9 cellular contexts compared by ENCODE assay signal in the genomic region with DNA sequence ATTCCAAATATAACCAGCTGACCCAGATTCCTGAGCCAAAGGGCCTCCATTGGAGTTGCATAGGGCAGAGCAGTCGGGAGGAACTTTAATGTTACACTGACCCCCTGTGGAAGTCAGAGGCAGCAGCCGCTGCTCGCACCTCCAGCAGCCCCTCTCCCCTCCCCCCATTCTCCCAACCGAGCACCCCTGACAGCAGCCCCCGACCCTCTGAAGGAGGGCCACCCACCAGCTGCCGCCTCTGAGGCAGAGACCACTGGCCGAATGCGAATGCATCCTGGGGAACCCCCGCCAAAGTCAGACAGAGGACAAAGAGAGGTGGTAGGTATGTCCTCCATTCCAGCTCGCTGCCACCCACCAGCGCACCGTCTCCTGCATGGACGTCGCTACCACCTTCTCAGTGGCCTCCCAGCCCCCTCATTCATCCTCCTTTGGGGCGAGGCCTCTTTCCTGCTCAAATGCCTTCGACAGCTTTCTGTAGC.
A peak's percentile ranks its signal among the peaks of the same experiment; 100 is the strongest.
DNase-seq lines count a peak whose midpoint lies in the region; ATAC-seq, FAIRE-seq and TF ChIP-seq lines count a peak whose summit lies in the region.
"Had no signal": no experiment of that assay in that cellular context is flagged by ENCODE, and none has a peak within 500 bp of the region (broad histone marks: within the 10 kb centered on the region; RNA-seq: fewer than 3 reads in every experiment).

No MANE protein-coding gene starts in this region.

- TF ChIP-seq RAD21 in GM12878 (IDR thresholded peaks at IDR 0.05; ENCODE audit: insufficient read depth, low read depth, low read length): peak; percentile 62

- H3K27ac ChIP-seq in GM12878 (ENCODE audit: control insufficient read depth, insufficient read depth): no peak overlapping the region
- no peak overlapping the region for H3K27ac ChIP-seq in tibial nerve

- no peak overlapping the region for H3K4me2 ChIP-seq in GM12878 (ENCODE audit: control insufficient read depth, insufficient read depth)

- H3K36me3 ChIP-seq in BE2C (no peaks in the 10 kb centered on the region), GM12878 (ENCODE audit: control insufficient read depth in 2 of 2, insufficient read depth in 2 of 2, low read length in 1 of 2) (no peaks in the 10 kb centered on the region), tibial nerve (no peaks in the 10 kb centered on the region)

- ATAC-seq in GM18868 (IDR thresholded peaks at IDR 0.05; ENCODE audit: unreplicated experiment) (peak; percentile 75), GM12878 (peak; percentile 86), HG02588 (IDR thresholded peaks at IDR 0.05; ENCODE audit: unreplicated experiment) (no peak), GM19395 (IDR thresholded peaks at IDR 0.05; ENCODE audit: unreplicated experiment) (no peak)

- TF ChIP-seq POLR2A in GM12878 (IDR thresholded peaks at IDR 0.05; ENCODE audit: low read depth, low read length) (no peak), tibial nerve (IDR thresholded peaks at IDR 0.05) (no peak)

- DNase-seq in BE2C (peak; percentile 72), NCI-H2029 treated with DMSO at 0.1 percent for 48 hours (lab: John Stamatoyannopoulos, UW) (peak; percentile 36), GM12878 (ENCODE audit: low read depth, low spot score) (no peak), iris pigment epithelial cell (ENCODE audit: low read depth) (peak; percentile 50), tibial nerve (ENCODE audit: low spot score in 2 of 2) (no peak)
- DNase-seq: naive B cell had no signal

- H3K27me3 ChIP-seq in BE2C (no peaks in the 10 kb centered on the region), GM12878 (replicated peaks in 1 of 2; ENCODE audit: control insufficient read depth in 2 of 2, insufficient read depth in 2 of 2, low read length in 1 of 2) (no peaks in the 10 kb centered on the region; a peak in 1 of 4 replicates), tibial nerve (no peaks in the 10 kb centered on the region)

- intact Hi-C loops in GM12878 (cut with micrococcal nuclease; ENCODE audit: unreplicated experiment): loop anchor here (1.0 to 5.0 kb wide), 3 partner anchors 386 to 972 kb away; no protein-coding TSS in a partner anchor

- no peaks in the 10 kb centered on the region for H4K20me1 ChIP-seq in GM12878 (ENCODE audit: control insufficient read depth, insufficient read depth)

- BruUV-seq in GM12878 (replicated peaks; lab: Mats Ljungman, UMichigan): no TSS peak

- TF ChIP-seq EP300 in GM12878 (IDR thresholded peaks at IDR 0.05; ENCODE audit: borderline replicate concordance in 1 of 2, control insufficient read depth in 1 of 2, low read depth in 2 of 2, low read length in 2 of 2): no peak
- TF ChIP-seq EP300 in tibial nerve (IDR thresholded peaks at IDR 0.05): no peak

- RAD21 ChIA-PET in GM12878 (lab: Charles Lee; ENCODE audit: unreplicated experiment): no interaction called here

- H3K9me3 ChIP-seq in BE2C: no peaks in the 10 kb centered on the region
- no peaks in the 10 kb centered on the region for H3K9me3 ChIP-seq in GM12878 (replicated peaks; ENCODE audit: control insufficient read depth, insufficient read depth, low read length)
- no peaks in the 10 kb centered on the region for H3K9me3 ChIP-seq in tibial nerve

- CTCF ChIA-PET in GM12878 (lab: Yijun Ruan, JAX): interaction anchor here (0.6 to 0.9 kb wide), 2 partner anchors 10 to 40 kb away, joined by 3 read pairs; no protein-coding TSS in a partner anchor

- in situ Hi-C loops in GM12878 (cut with MboI): no loop called here

- no peaks in the 10 kb centered on the region for H3K79me2 ChIP-seq in GM12878 (ENCODE audit: control insufficient read depth, insufficient read depth, low read length)

- H3K9ac ChIP-seq in GM12878 (ENCODE audit: control insufficient read depth, insufficient read depth, low read length): no peak overlapping the region

- FAIRE-seq in GM12878 (lab: Jason Lieb, UNC): no peak

- POLR2A ChIA-PET in GM12878 (lab: Charles Lee): no interaction called here

- peaks cover 6% of the 10 kb centered on the region; the same call in 1 of the 2 replicates for H3K4me1 ChIP-seq in BE2C
- no peaks in the 10 kb centered on the region for H3K4me1 ChIP-seq in GM12878 (ENCODE audit: control insufficient read depth, insufficient read depth, low read length)
- H3K4me1 ChIP-seq in tibial nerve: no peaks in the 10 kb centered on the region

- no peak overlapping the region for H2AFZ ChIP-seq in GM12878 (ENCODE audit: control insufficient read depth, low read depth, low read length)

- SMC1A ChIA-PET in GM12878 (lab: Charles Lee; ENCODE audit: uncharacterized antibody, unreplicated experiment): no interaction called here

- WGBS in GM12878 (ENCODE audit: insufficient coverage, insufficient replicate concordance, low lambda C conversion rate, missing lambda C conversion rate): 29% methylated on average over 13 of the region's 16 CpGs
- WGBS in tibial nerve, 2 donors: 19 to 20% methylated on average over 15 to 16 of the region's 16 CpGs

- TF ChIP-seq CTCF in BE2C (IDR thresholded peaks at IDR 0.05; ENCODE audit: low read depth, low read length) (peak; percentile 81), GM12878 (IDR thresholded peaks at IDR 0.05 in 2 of 3, conservative IDR thresholded peaks at IDR 0.05 in 1 of 3; ENCODE audit: control insufficient read depth in 2 of 3, extremely low read depth in 1 of 3, insufficient read depth in 1 of 3, low read depth in 3 of 3, low read length in 3 of 3) (peak; percentile 48 to 68 (median 54); a peak in 5 of 6 replicates), tibial nerve (IDR thresholded peaks at IDR 0.05) (peak in 3 of 5 experiments; percentile 10 to 32 (median 16))

- H3K4me3 ChIP-seq in BE2C (ENCODE audit: low read depth, low read length): peak overlapping the region; percentile 33; the same call in 1 of the 2 replicates
- H3K4me3 ChIP-seq in GM12878: no peak overlapping the region
- H3K4me3 ChIP-seq in tibial nerve: no peak overlapping the region

TF ChIP-seq in GM12878, 131 proteins besides CTCF, POLR2A, EP300 and RAD21:
- TF ChIP-seq CHD2 (IDR thresholded peaks at IDR 0.05; ENCODE audit: borderline replicate concordance, low read depth, low read length) (no peak), CBX5 (IDR thresholded peaks at IDR 0.05; ENCODE audit: low read depth) (no peak), YY1 (IDR thresholded peaks at IDR 0.05; ENCODE audit: low read depth, low read length) (peak; percentile 29; the same call in 1 of the 2 replicates), SMC3 (IDR thresholded peaks at IDR 0.05; ENCODE audit: borderline replicate concordance, low read length) (peak; percentile 48; the same call in 1 of the 2 replicates)

Comparison
In these comparisons a context has a peak if more than half of its experiments do, and no peak if none do; other contexts are left out.
1. DNase-seq: peak in BE2C (single experiment), NCI-H2029 treated with DMSO at 0.1 percent for 48 hours (single experiment) and iris pigment epithelial cell (single experiment); none in GM12878 (single experiment) and tibial nerve (0 of 2).
2. CTCF ChIP-seq: peak in every context shown above with its lines; median percentile 81 in BE2C; 54 in GM12878; 16 in tibial nerve.
3. ATAC-seq: peak in GM18868 (single experiment) and GM12878 (single experiment); none in HG02588 (single experiment) and GM19395 (single experiment).